8 cellular contexts compared by ENCODE assay signal in genomic region chr3:108089544-108089943, GRCh38. TPM values are rescaled to one million over a fixed set of nuclear protein-coding genes. Genes with fewer than 3 reads are reported as not detected.
DNase-seq lines count a peak whose midpoint lies in the region; ATAC-seq and TF ChIP-seq lines count a peak whose summit lies in the region.

No MANE protein-coding gene starts in this region.

- no peaks in the 10 kb centered on the region for H3K27me3 ChIP-seq in SK-N-SH (ENCODE audit: insufficient read depth)
- H3K27me3 ChIP-seq in stomach smooth muscle (ENCODE audit: control insufficient read depth in 1 of 2, insufficient read depth in 2 of 2, low read length in 2 of 2) = no peaks in the 10 kb centered on the region

- H3K27ac ChIP-seq in SK-N-SH (ENCODE audit: low read depth in 2 of 2, low read length in 1 of 2) (no peak overlapping the region; a peak in 1 of 4 replicates), stomach smooth muscle (ENCODE audit: low read length) (no peak overlapping the region)

- intact Hi-C loops in activated B cell treated with CpG ODN at 0.5 μM for 24 hours (cut with micrococcal nuclease) = no loop called here

- no peak for ATAC-seq in SK-N-SH treated with all-trans-retinoic acid at 6 μM for 48 hours
- ATAC-seq in activated B cell treated with CpG ODN at 0.5 μM for 24 hours (ENCODE audit: low read depth) = no peak
- no peak for ATAC-seq in GM18907 (IDR thresholded peaks at IDR 0.05; ENCODE audit: unreplicated experiment)

- no peaks in the 10 kb centered on the region for H3K9me2 ChIP-seq in SK-N-SH

- H3K9me3 ChIP-seq in SK-N-SH (no peaks in the 10 kb centered on the region), iPS-18c (ENCODE audit: control insufficient read depth, insufficient read depth, low read length) (peaks cover 2% of the 10 kb centered on the region), stomach smooth muscle (ENCODE audit: control insufficient read depth in 2 of 2, low read length in 2 of 2) (no peaks in the 10 kb centered on the region)

- peak overlapping the region; percentile 75 to 91 for H3K4me3 ChIP-seq in SK-N-SH (ENCODE audit: low read depth in 2 of 2, low read length in 1 of 2)
- peak overlapping the region; percentile 83; the same call in 1 of the 2 replicates for H3K4me3 ChIP-seq in iPS-18c (ENCODE audit: insufficient read depth, low read depth, low read length)
- H3K4me3 ChIP-seq in stomach smooth muscle (ENCODE audit: low read length in 2 of 2) = peak overlapping the region; percentile 77 to 88

- TF ChIP-seq EP300 in SK-N-SH (IDR thresholded peaks at IDR 0.05; ENCODE audit: borderline replicate concordance in 1 of 2, low read depth in 1 of 2, low read length in 1 of 2) = no peak

- H3K9ac ChIP-seq in SK-N-SH = peak overlapping the region; percentile 78; the same call in 1 of the 2 replicates
- H3K9ac ChIP-seq in stomach smooth muscle (ENCODE audit: low read length in 2 of 2) = peak overlapping the region in 1 of 2 donors; percentile 66

- H3K36me3 ChIP-seq in SK-N-SH (replicated peaks in 1 of 2; ENCODE audit: control insufficient read depth in 1 of 2, insufficient read depth in 2 of 2, low read length in 1 of 2) = peaks cover 0 to 3% of the 10 kb centered on the region in 2 experiments
- no peaks in the 10 kb centered on the region for H3K36me3 ChIP-seq in stomach smooth muscle (ENCODE audit: control insufficient read depth in 2 of 2, insufficient read depth in 2 of 2, low read length in 2 of 2)

- H3K4me2 ChIP-seq in SK-N-SH = peak overlapping the region; percentile 89

- peaks cover 27% of the 10 kb centered on the region for H3K4me1 Mint-ChIP-seq in activated B cell treated with CpG ODN at 0.5 μM for 24 hours

- TF ChIP-seq CTCF in SK-N-SH (IDR thresholded peaks at IDR 0.05) (no peak), activated B cell treated with CpG ODN at 0.5 μM for 24 hours (IDR thresholded peaks at IDR 0.05) (no peak)

- POLR2A ChIA-PET in SK-N-SH (lab: Yijun Ruan, JAX) = no interaction called here
- POLR2A ChIA-PET in activated B cell treated with CpG ODN at 0.5 μM for 24 hours (lab: Charles Lee) = interaction anchor here (0.6 to 11.1 kb wide), 22 partner anchors 9 to 317 kb away, joined by 3 to 211 read pairs (median 5); no protein-coding TSS in a partner anchor

- H3K27ac Mint-ChIP-seq in activated B cell treated with CpG ODN at 0.5 μM for 24 hours = peak overlapping the region; percentile 97

- CTCF ChIA-PET in SK-N-SH (lab: Yijun Ruan, JAX) = interaction anchor here (0.8 to 1.6 kb wide), 7 partner anchors 9 to 352 kb away, joined by 3 to 8 read pairs (median 3); no protein-coding TSS in a partner anchor
- CTCF ChIA-PET in activated B cell treated with CpG ODN at 0.5 μM for 24 hours (lab: Charles Lee) = interaction anchor here (0.7 to 1.2 kb wide), 6 partner anchors 34 to 388 kb away, joined by 3 to 4 read pairs (median 4); no protein-coding TSS in a partner anchor

- peaks cover 16% of the 10 kb centered on the region for H3K36me3 Mint-ChIP-seq in activated B cell treated with CpG ODN at 0.5 μM for 24 hours (ENCODE audit: low read depth)

- H3K4me3 Mint-ChIP-seq in activated B cell treated with CpG ODN at 0.5 μM for 24 hours = peak overlapping the region; percentile 97

- WGBS in SK-N-SH (ENCODE audit: low lambda C conversion rate) = 14% methylated on average over 7 of the region's 7 CpGs

- peak overlapping the region; percentile 88; the same call in 1 of the 2 replicates for H2AFZ ChIP-seq in SK-N-SH (ENCODE audit: low read depth)

- H4K20me1 ChIP-seq in SK-N-SH (ENCODE audit: insufficient read depth) = no peaks in the 10 kb centered on the region

- peaks cover 49% of the 10 kb centered on the region for H3K79me2 ChIP-seq in SK-N-SH (ENCODE audit: insufficient read depth)

- no peak for TF ChIP-seq RAD21 in SK-N-SH (IDR thresholded peaks at IDR 0.05; ENCODE audit: low read length)

- H3F3A ChIP-seq in SK-N-SH (replicated peaks; ENCODE audit: insufficient read depth) = no peaks in the 10 kb centered on the region

- DNase-seq in SK-N-SH (no peak), activated B cell treated with CpG ODN at 0.5 μM for 24 hours (no peak), UCSD-AML1 (lab: John Stamatoyannopoulos, UW; ENCODE audit: unreplicated experiment) (no peak), T1000 (lab: John Stamatoyannopoulos, UW) (no peak)

- H3K27me3 Mint-ChIP-seq in activated B cell treated with CpG ODN at 0.5 μM for 24 hours = no peaks in the 10 kb centered on the region

- H3K4me1 ChIP-seq in SK-N-SH (ENCODE audit: control insufficient read depth in 1 of 2, insufficient read depth in 2 of 2, low read depth in 1 of 2, low read length in 1 of 2) (peaks cover 0 to 18% of the 10 kb centered on the region in 2 experiments; a peak in 2 of 4 replicates), stomach smooth muscle (ENCODE audit: control insufficient read depth, insufficient read depth, low read length) (no peaks in the 10 kb centered on the region)

- no peaks in the 10 kb centered on the region for H3K9me3 Mint-ChIP-seq in activated B cell treated with CpG ODN at 0.5 μM for 24 hours

TF ChIP-seq in SK-N-SH, 30 proteins besides CTCF, POLR2A, EP300 and RAD21:
- TF ChIP-seq TAF1 (IDR thresholded peaks at IDR 0.05; ENCODE audit: borderline replicate concordance, low read depth, low read length) (no peak), FOSL2 (IDR thresholded peaks at IDR 0.05; ENCODE audit: borderline replicate concordance, low read depth) (no peak), IRF3 (IDR thresholded peaks at IDR 0.05; ENCODE audit: low read depth, low read length) (no peak), CHD2 (IDR thresholded peaks at IDR 0.05; ENCODE audit: low read length, partially characterized antibody) (no peak), MXI1 (IDR thresholded peaks at IDR 0.05; ENCODE audit: low read depth, low read length) (no peak), USF2 (IDR thresholded peaks at IDR 0.05; ENCODE audit: borderline replicate concordance, low read depth, low read length) (no peak), EZH2phosphoT487 (IDR thresholded peaks at IDR 0.05; ENCODE audit: borderline replicate concordance, low read depth) (no peak), NRF1 (IDR thresholded peaks at IDR 0.05; ENCODE audit: low read depth, low read length) (no peak), GATA2 (CRISPR knock-in tag; IDR thresholded peaks at IDR 0.05) (no peak), TCF12 (IDR thresholded peaks at IDR 0.05) (no peak), RXRA (IDR thresholded peaks at IDR 0.05; ENCODE audit: borderline replicate concordance, low read depth) (no peak), GABPA (IDR thresholded peaks at IDR 0.05; ENCODE audit: low read depth) (no peak)

TF ChIP-seq in SK-N-SH treated with all-trans-retinoic acid at 6 μM for 48 hours, 23 proteins besides CTCF, POLR2A, EP300 and RAD21 (continues in another document):
- no peak for TF ChIP-seq ZC3H10 (CRISPR knock-in tag; IDR thresholded peaks at IDR 0.05)
- TF ChIP-seq ZNF8 (CRISPR knock-in tag; IDR thresholded peaks at IDR 0.05) = no peak
- no peak for TF ChIP-seq POU6F1 (CRISPR knock-in tag; IDR thresholded peaks at IDR 0.05; ENCODE audit: borderline replicate concordance, low read depth)
- TF ChIP-seq RARB (CRISPR knock-in tag; IDR thresholded peaks at IDR 0.05) = no peak
- TF ChIP-seq TSHZ2 (CRISPR knock-in tag; IDR thresholded peaks at IDR 0.05) = no peak
- no peak for TF ChIP-seq CSDC2 (CRISPR knock-in tag; IDR thresholded peaks at IDR 0.05)
- TF ChIP-seq OSR1 (CRISPR knock-in tag; IDR thresholded peaks at IDR 0.05) = no peak

RNA-seq across cellular contexts. Expression of gene CD47, which starts 1.3 kb away (rescaled TPM):
- 19.6 and 20.0 TPM in 2 replicates for polyA plus RNA-seq in SK-N-SH (2012; rRNA removed)
- 27.8 and 35.8 TPM in 2 replicates for polyA plus RNA-seq in SK-N-SH (2012; cell fraction: cytosol; rRNA removed)
- polyA plus RNA-seq in SK-N-SH (2012; cell fraction: nucleus; rRNA removed) = 11.7 and 24.3 TPM in 2 replicates
- 158 and 184 TPM in 2 replicates for total RNA-seq in activated B cell treated with CpG ODN at 0.5 μM for 24 hours
